1 cellular context compared by ENCODE assay signal in the genomic region with DNA sequence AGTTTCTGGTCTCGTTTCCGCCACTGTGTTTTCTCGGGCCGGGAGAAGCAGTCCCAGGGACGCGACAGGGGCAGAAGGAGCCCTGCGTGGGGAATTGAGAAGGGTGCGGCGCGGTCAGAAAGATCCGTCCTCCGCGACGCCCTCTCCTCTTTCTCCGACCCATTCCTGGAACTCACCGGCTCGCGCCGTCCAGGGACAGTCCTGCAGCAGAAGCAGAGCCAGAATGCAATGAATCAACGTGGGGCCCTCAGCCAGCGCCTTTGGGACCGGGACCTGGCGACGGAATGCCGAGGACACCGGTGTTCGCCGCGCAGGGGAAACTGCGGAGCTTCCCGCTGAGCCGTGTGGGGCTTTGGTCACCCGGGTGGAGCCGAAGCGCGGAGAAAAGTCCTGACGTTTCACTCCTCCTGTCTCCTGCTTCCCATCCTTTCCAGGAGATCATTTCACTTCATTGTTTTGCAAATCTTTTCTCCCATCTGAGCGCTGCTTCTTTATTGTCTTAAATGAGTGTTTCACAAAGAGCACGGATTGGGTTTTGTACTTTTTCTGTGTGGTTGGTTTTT.
TF ChIP-seq lines count a peak whose summit lies in the region.

No MANE protein-coding gene starts in this region.

TF ChIP-seq in SK-N-SH, 30 proteins besides CTCF, POLR2A, EP300 and RAD21 (continued from another document):
- TF ChIP-seq NRF1 (IDR thresholded peaks at IDR 0.05; ENCODE audit: low read depth, low read length) (no peak), MEF2A (IDR thresholded peaks at IDR 0.05; ENCODE audit: borderline replicate concordance, low read depth) (no peak), ELF1 (IDR thresholded peaks at IDR 0.05) (no peak), TCF12 (IDR thresholded peaks at IDR 0.05) (no peak), CHD2 (IDR thresholded peaks at IDR 0.05; ENCODE audit: low read length, partially characterized antibody) (no peak), EZH2phosphoT487 (IDR thresholded peaks at IDR 0.05; ENCODE audit: borderline replicate concordance, low read depth) (no peak), RFX5 (IDR thresholded peaks at IDR 0.05; ENCODE audit: low read length) (no peak), SMC3 (IDR thresholded peaks at IDR 0.05; ENCODE audit: low read depth, low read length) (no peak), FOXJ3 (CRISPR knock-in tag; IDR thresholded peaks at IDR 0.05) (no peak), JUND (IDR thresholded peaks at IDR 0.05) (no peak), NFIC (IDR thresholded peaks at IDR 0.05; ENCODE audit: borderline replicate concordance) (no peak), FOSL2 (IDR thresholded peaks at IDR 0.05; ENCODE audit: borderline replicate concordance, low read depth) (no peak)
- TF ChIP-seq, protein P1, sequence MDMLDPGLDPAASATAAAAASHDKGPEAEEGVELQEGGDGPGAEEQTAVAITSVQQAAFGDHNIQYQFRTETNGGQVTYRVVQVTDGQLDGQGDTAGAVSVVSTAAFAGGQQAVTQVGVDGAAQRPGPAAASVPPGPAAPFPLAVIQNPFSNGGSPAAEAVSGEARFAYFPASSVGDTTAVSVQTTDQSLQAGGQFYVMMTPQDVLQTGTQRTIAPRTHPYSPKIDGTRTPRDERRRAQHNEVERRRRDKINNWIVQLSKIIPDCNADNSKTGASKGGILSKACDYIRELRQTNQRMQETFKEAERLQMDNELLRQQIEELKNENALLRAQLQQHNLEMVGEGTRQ (IDR thresholded peaks at IDR 0.05; ENCODE audit: borderline replicate concordance, low read depth, low read length): no peak
- TF ChIP-seq, protein P2, sequence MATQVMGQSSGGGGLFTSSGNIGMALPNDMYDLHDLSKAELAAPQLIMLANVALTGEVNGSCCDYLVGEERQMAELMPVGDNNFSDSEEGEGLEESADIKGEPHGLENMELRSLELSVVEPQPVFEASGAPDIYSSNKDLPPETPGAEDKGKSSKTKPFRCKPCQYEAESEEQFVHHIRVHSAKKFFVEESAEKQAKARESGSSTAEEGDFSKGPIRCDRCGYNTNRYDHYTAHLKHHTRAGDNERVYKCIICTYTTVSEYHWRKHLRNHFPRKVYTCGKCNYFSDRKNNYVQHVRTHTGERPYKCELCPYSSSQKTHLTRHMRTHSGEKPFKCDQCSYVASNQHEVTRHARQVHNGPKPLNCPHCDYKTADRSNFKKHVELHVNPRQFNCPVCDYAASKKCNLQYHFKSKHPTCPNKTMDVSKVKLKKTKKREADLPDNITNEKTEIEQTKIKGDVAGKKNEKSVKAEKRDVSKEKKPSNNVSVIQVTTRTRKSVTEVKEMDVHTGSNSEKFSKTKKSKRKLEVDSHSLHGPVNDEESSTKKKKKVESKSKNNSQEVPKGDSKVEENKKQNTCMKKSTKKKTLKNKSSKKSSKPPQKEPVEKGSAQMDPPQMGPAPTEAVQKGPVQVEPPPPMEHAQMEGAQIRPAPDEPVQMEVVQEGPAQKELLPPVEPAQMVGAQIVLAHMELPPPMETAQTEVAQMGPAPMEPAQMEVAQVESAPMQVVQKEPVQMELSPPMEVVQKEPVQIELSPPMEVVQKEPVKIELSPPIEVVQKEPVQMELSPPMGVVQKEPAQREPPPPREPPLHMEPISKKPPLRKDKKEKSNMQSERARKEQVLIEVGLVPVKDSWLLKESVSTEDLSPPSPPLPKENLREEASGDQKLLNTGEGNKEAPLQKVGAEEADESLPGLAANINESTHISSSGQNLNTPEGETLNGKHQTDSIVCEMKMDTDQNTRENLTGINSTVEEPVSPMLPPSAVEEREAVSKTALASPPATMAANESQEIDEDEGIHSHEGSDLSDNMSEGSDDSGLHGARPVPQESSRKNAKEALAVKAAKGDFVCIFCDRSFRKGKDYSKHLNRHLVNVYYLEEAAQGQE (IDR thresholded peaks at IDR 0.05; ENCODE audit: low read depth, low read length): no peak
- TF ChIP-seq, protein P3, sequence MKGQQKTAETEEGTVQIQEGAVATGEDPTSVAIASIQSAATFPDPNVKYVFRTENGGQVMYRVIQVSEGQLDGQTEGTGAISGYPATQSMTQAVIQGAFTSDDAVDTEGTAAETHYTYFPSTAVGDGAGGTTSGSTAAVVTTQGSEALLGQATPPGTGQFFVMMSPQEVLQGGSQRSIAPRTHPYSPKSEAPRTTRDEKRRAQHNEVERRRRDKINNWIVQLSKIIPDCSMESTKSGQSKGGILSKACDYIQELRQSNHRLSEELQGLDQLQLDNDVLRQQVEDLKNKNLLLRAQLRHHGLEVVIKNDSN (IDR thresholded peaks at IDR 0.05; ENCODE audit: borderline replicate concordance, low read depth): no peak
